21 cellular contexts compared by ENCODE assay signal in the genomic region with DNA sequence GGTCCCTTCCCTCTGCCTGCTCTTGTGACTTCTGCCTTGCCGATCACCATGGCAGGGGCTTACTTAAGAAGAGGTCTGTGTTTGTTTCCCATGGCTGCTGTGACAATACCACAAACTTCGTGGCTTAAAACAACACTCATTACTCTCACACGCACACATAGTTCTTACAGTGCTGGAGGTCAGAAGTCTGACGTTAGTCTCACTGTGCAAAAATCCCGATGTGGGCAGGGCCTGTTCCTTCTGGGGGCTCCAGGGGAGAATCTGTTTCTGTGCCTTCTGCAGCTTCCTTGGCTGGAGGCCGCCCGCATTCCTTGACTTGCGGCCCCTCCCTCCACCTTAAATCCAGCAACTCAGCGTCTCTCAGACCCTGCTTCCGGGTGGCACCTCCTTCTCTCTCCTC.
A peak's percentile ranks its signal among the peaks of the same experiment; 100 is the strongest.
DNase-seq lines count a peak whose midpoint lies in the region; ATAC-seq and TF ChIP-seq lines count a peak whose summit lies in the region.
"Had no signal": no experiment of that assay in that cellular context is flagged by ENCODE, and none has a peak within 500 bp of the region (broad histone marks: within the 10 kb centered on the region; RNA-seq: fewer than 3 reads in every experiment).

No MANE protein-coding gene starts in this region.

- H3K4me1 ChIP-seq in BLaER1 (peaks cover 84% of the 10 kb centered on the region), adipocyte (ENCODE audit: control insufficient read depth, insufficient read depth, low read length) (peaks cover 24% of the 10 kb centered on the region), fibroblast of lung (ENCODE audit: control insufficient read depth, extremely low read depth, insufficient read depth, low read length) (peaks cover 14% of the 10 kb centered on the region)

- ATAC-seq in GM21367 (IDR thresholded peaks at IDR 0.05; ENCODE audit: unreplicated experiment), result no peak
- ATAC-seq in effector memory CD8-positive, alpha-beta T cell (replicated peaks), result no peak
- ATAC-seq: body of pancreas, lower lobe of right lung had no signal

- no peak overlapping the region for H3K4me3 Mint-ChIP-seq in effector memory CD8-positive, alpha-beta T cell

- no peak overlapping the region for H3K4me3 ChIP-seq in BLaER1
- H3K4me3 ChIP-seq in adipocyte (ENCODE audit: low read length), result no peak overlapping the region
- H3K4me3 ChIP-seq in fibroblast of lung (replicated peaks in 1 of 4; ENCODE audit: control extremely low read depth in 1 of 4, insufficient read depth in 1 of 4, low read depth in 3 of 4, low read length in 4 of 4), result no peak overlapping the region
- no peak overlapping the region for H3K4me3 ChIP-seq in skeletal muscle cell (ENCODE audit: low read depth, low read length)
- H3K4me3 ChIP-seq: body of pancreas, lower lobe of right lung, SJCRH30, spleen had no signal

- no peaks in the 10 kb centered on the region for H3K9me3 ChIP-seq in BLaER1
- no peaks in the 10 kb centered on the region for H3K9me3 ChIP-seq in adipocyte (ENCODE audit: control insufficient read depth, low read length)
- no peaks in the 10 kb centered on the region for H3K9me3 ChIP-seq in fibroblast of lung (ENCODE audit: control insufficient read depth, insufficient read depth, low read depth, low read length)
- H3K9me3 ChIP-seq: body of pancreas, lower lobe of right lung, SJCRH30 had no signal

- H3K27ac ChIP-seq in BLaER1 (no peak overlapping the region), fibroblast of lung (ENCODE audit: insufficient read depth, low read length) (no peak overlapping the region)
- H3K27ac ChIP-seq: body of pancreas, lower lobe of right lung, SJCRH30, spleen had no signal

- H3K9me3 Mint-ChIP-seq in effector memory CD8-positive, alpha-beta T cell, result no peaks in the 10 kb centered on the region

- DNase-seq in adipocyte (ENCODE audit: low read depth), result peak; percentile 96
- peak; percentile 95 to 97 for DNase-seq in fibroblast of lung (ENCODE audit: low read depth in 2 of 2)
- DNase-seq in skeletal muscle cell (ENCODE audit: low read depth), result peak; percentile 95
- DNase-seq in effector memory CD8-positive, alpha-beta T cell, result no peak
- no peak for DNase-seq in NCI-H1048 (lab: John Stamatoyannopoulos, UW)
- no peak for DNase-seq in activated CD4-positive, CD25-positive, alpha-beta regulatory T cell (lab: John Stamatoyannopoulos, UW)
- DNase-seq: activated CD4-positive, alpha-beta T cell treated with anti-CD3 and anti-CD28 coated beads for 4 hours; activated gamma-delta T cell treated with Interleukin-2 at 50 U/mL for 16 hours; body of pancreas; dermis blood vessel endothelial cell; GDM1; head of caudate nucleus; lower lobe of right lung; NCI-H1092 treated with DMSO at 0.1 percent for 48 hours; NCI-H69; posterior cingulate gyrus; SJCRH30; spleen; T1000 had no signal

- H2AFZ ChIP-seq in fibroblast of lung (ENCODE audit: low read length), result no peak overlapping the region

- no peaks in the 10 kb centered on the region for H3K36me3 Mint-ChIP-seq in effector memory CD8-positive, alpha-beta T cell (ENCODE audit: insufficient read depth)

- H3K36me3 ChIP-seq in BLaER1, result no peaks in the 10 kb centered on the region
- H3K36me3 ChIP-seq in adipocyte (ENCODE audit: control insufficient read depth, insufficient read depth, low read length, severe bottlenecking), result peaks cover 3% of the 10 kb centered on the region
- no peaks in the 10 kb centered on the region for H3K36me3 ChIP-seq in fibroblast of lung (ENCODE audit: control insufficient read depth, insufficient read depth, low read length)
- H3K36me3 ChIP-seq: lower lobe of right lung, SJCRH30, spleen had no signal

- H3K4me1 Mint-ChIP-seq in effector memory CD8-positive, alpha-beta T cell (ENCODE audit: low read depth in 2 of 2), result peaks cover 0 to 2% of the 10 kb centered on the region in 2 donors

- H3K79me2 ChIP-seq in fibroblast of lung (ENCODE audit: control insufficient read depth, insufficient read depth, low read length), result no peaks in the 10 kb centered on the region

- H3K9ac ChIP-seq in BLaER1 (no peak overlapping the region), adipocyte (ENCODE audit: low read length) (no peak overlapping the region), fibroblast of lung (ENCODE audit: insufficient read depth, low read length) (no peak overlapping the region)

- H3K27me3 ChIP-seq in BLaER1 (no peaks in the 10 kb centered on the region), adipocyte (replicated peaks; ENCODE audit: control insufficient read depth, insufficient read depth, low read length) (no peaks in the 10 kb centered on the region), fibroblast of lung (ENCODE audit: control insufficient read depth, insufficient read depth, low read length) (no peaks in the 10 kb centered on the region)
- H3K27me3 ChIP-seq: body of pancreas, SJCRH30 had no signal

- peak overlapping the region; percentile 81 for H3K4me2 ChIP-seq in BLaER1
- H3K4me2 ChIP-seq in fibroblast of lung (ENCODE audit: extremely low read depth, insufficient read depth, low read length), result no peak overlapping the region

- peaks cover 11% of the 10 kb centered on the region for H4K20me1 ChIP-seq in BLaER1
- no peaks in the 10 kb centered on the region for H4K20me1 ChIP-seq in fibroblast of lung (ENCODE audit: control insufficient read depth, extremely low read depth, insufficient read depth, low read length)

- H3K27ac Mint-ChIP-seq in effector memory CD8-positive, alpha-beta T cell, result no peak overlapping the region

- no peak for TF ChIP-seq CTCF in fibroblast of lung (conservative IDR thresholded peaks at IDR 0.05 in 1 of 2, IDR thresholded peaks at IDR 0.05 in 1 of 2; ENCODE audit: low read depth in 1 of 2, low read length in 2 of 2)

- H3K27me3 Mint-ChIP-seq in effector memory CD8-positive, alpha-beta T cell, result peaks cover 16 to 60% of the 10 kb centered on the region in 2 donors

Comparison
In these comparisons a context has a peak if more than half of its experiments do, and no peak if none do; other contexts are left out.
1. DNase-seq: peak in adipocyte (single experiment), fibroblast of lung (2 of 2) and skeletal muscle cell (single experiment); none in effector memory CD8-positive, alpha-beta T cell (0 of 3), NCI-H1048 (single experiment) and activated CD4-positive, CD25-positive, alpha-beta regulatory T cell (0 of 4).